18 cellular contexts compared by ENCODE assay signal in the genomic region with DNA sequence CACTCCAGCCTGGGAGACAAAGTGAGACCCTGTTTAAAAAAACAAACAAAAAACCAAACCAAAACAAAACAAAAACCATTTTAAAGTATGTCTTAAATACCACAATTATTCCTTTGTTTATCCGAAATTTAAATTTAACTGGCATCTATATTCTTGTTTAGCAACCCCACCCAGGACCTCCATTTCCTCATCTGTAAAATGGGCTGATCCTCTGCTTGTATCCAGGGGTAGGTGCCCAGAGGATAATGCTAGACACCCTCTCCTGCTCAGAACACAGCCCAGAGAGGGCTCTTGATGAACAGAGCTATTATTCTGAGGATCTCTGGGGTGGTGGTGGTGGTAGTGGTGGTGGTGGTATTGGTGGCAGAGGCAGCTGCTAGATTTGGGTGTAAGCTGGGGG. TPM values are rescaled to one million over a fixed set of nuclear protein-coding genes. Genes with fewer than 3 reads are reported as not detected.
DNase-seq lines count a peak whose midpoint lies in the region; ATAC-seq, FAIRE-seq and TF ChIP-seq lines count a peak whose summit lies in the region.
"Had no signal": no experiment of that assay in that cellular context is flagged by ENCODE, and none has a peak within 500 bp of the region (broad histone marks: within the 10 kb centered on the region; RNA-seq: fewer than 3 reads in every experiment).

No MANE protein-coding gene starts in this region.

- DNase-seq in activated naive CD8-positive, alpha-beta T cell treated with anti-CD3 and anti-CD28 coated beads for 36 hours, result no peak
- no peak for DNase-seq in Panc1 (ENCODE audit: low read depth, low spot score)
- no peak for DNase-seq in K562 (ENCODE audit: extremely low read depth in 1 of 4, low spot score in 3 of 4)
- peak; percentile 4 to 17 for DNase-seq in aorta
- DNase-seq in NCI-H226, result no peak
- DNase-seq: BE2C, H7, Karpas-422, NCI-H1105 treated with DMSO at 0.1 percent for 48 hours, NCI-H187 treated with DMSO at 0.1 percent for 48 hours, NCI-H2171, NCI-H774, Right ventricle myocardium superior had no signal

- POLR2A ChIA-PET in Panc1 (lab: Charles Lee) (no interaction called here), K562 (lab: Yijun Ruan, JAX) (interaction anchor here (0.6 to 1.3 kb wide), 3 partner anchors 8 to 32 kb away, joined by 3 to 4 read pairs (median 4); no protein-coding TSS in a partner anchor)

- peaks cover 6% of the 10 kb centered on the region; the same call in 1 of the 2 replicates for H4K20me1 ChIP-seq in K562 (replicated peaks; ENCODE audit: control insufficient read depth, insufficient read depth, low read length)

- no peaks in the 10 kb centered on the region for H3K9me3 ChIP-seq in Panc1 (ENCODE audit: control insufficient read depth, insufficient read depth, low read depth, low read length)
- no peaks in the 10 kb centered on the region for H3K9me3 ChIP-seq in K562 (replicated peaks; ENCODE audit: control insufficient read depth, insufficient read depth, low read depth, low read length)
- no peaks in the 10 kb centered on the region for H3K9me3 ChIP-seq in aorta (ENCODE audit: control insufficient read depth, low read length)
- H3K9me3 ChIP-seq: BE2C, Peyer's patch had no signal

- TF ChIP-seq RAD21 in K562 (CRISPR knock-in tag; conservative IDR thresholded peaks at IDR 0.05 in 1 of 2, IDR thresholded peaks at IDR 0.05 in 1 of 2), result no peak

- H3K4me1 Mint-ChIP-seq in activated naive CD8-positive, alpha-beta T cell (ENCODE audit: low read depth), result peaks cover 39% of the 10 kb centered on the region
- peaks cover 43% of the 10 kb centered on the region for H3K4me1 Mint-ChIP-seq in activated naive CD8-positive, alpha-beta T cell treated with anti-CD3 and anti-CD28 coated beads for 36 hours

- H3K4me1 ChIP-seq in Panc1 (ENCODE audit: control insufficient read depth, insufficient read depth, low read length) (no peaks in the 10 kb centered on the region), K562 (replicated peaks in 1 of 2; ENCODE audit: control insufficient read depth in 2 of 2, insufficient read depth in 2 of 2, low read length in 2 of 2) (peaks cover 0 to 8% of the 10 kb centered on the region in 2 experiments; a peak in 2 of 5 replicates), aorta (ENCODE audit: control insufficient read depth in 1 of 2, insufficient read depth in 2 of 2, low read length in 2 of 2) (no peaks in the 10 kb centered on the region)
- H3K4me1 ChIP-seq: BE2C had no signal

- in situ Hi-C loops in Panc1 (cut with HindIII; ENCODE audit: low pct_unique_long_range_greater_than_20kb, low sequenced_read_pairs) (no loop called here), K562 (cut with MboI) (no loop called here)

- no peak overlapping the region for H3K4me2 ChIP-seq in K562 (ENCODE audit: insufficient read depth, low read length)

- 0% methylated on average over 1 of the region's 1 CpG for whole genome bisulfite sequencing in K562 (ENCODE audit: insufficient coverage, low coverage, missing lambda C conversion rate)
- 89 to 93% methylated on average over 1 of the region's 1 CpG for WGBS in aorta, 2 donors

- H3K9me1 ChIP-seq in K562 (ENCODE audit: control insufficient read depth, insufficient read depth, low read length), result no peaks in the 10 kb centered on the region

- no peaks in the 10 kb centered on the region for H3K27me3 Mint-ChIP-seq in activated naive CD8-positive, alpha-beta T cell
- no peaks in the 10 kb centered on the region for H3K27me3 Mint-ChIP-seq in activated naive CD8-positive, alpha-beta T cell treated with anti-CD3 and anti-CD28 coated beads for 36 hours

- H2AFZ ChIP-seq in K562 (ENCODE audit: low read depth, low read length), result no peak overlapping the region

- no peak overlapping the region for H3K4me3 ChIP-seq in Panc1 (ENCODE audit: low read depth in 2 of 2, low read length in 2 of 2)
- H3K4me3 ChIP-seq in K562, result no peak overlapping the region
- no peak overlapping the region for H3K4me3 ChIP-seq in aorta (ENCODE audit: low read length in 2 of 2)
- H3K4me3 ChIP-seq: Peyer's patch had no signal

- ATAC-seq in Panc1, result no peak
- ATAC-seq in K562, result no peak
- no peak for ATAC-seq in aorta (ENCODE audit: low FRiP score)
- no peak for ATAC-seq in GM18520 (IDR thresholded peaks at IDR 0.05; ENCODE audit: unreplicated experiment)

- H3K27ac Mint-ChIP-seq in activated naive CD8-positive, alpha-beta T cell, result peak overlapping the region; percentile 34
- no peak overlapping the region for H3K27ac Mint-ChIP-seq in activated naive CD8-positive, alpha-beta T cell treated with anti-CD3 and anti-CD28 coated beads for 36 hours

- BruUV-seq in Panc1 (replicated peaks; lab: Mats Ljungman, UMichigan), result no TSS peak
- no TSS peak for BruUV-seq in K562 (replicated peaks; lab: Mats Ljungman, UMichigan)

- H3K9ac ChIP-seq in K562 (ENCODE audit: insufficient read depth in 1 of 2, low read depth in 2 of 2, low read length in 2 of 2), result no peak overlapping the region; a peak in 1 of 4 replicates

- H3K36me3 Mint-ChIP-seq in activated naive CD8-positive, alpha-beta T cell, result no peaks in the 10 kb centered on the region
- no peaks in the 10 kb centered on the region for H3K36me3 Mint-ChIP-seq in activated naive CD8-positive, alpha-beta T cell treated with anti-CD3 and anti-CD28 coated beads for 36 hours

- no peaks in the 10 kb centered on the region for H3K79me2 ChIP-seq in K562 (ENCODE audit: control insufficient read depth, insufficient read depth, low read length)

- H3K4me3 Mint-ChIP-seq in activated naive CD8-positive, alpha-beta T cell, result no peak overlapping the region
- H3K4me3 Mint-ChIP-seq in activated naive CD8-positive, alpha-beta T cell treated with anti-CD3 and anti-CD28 coated beads for 36 hours, result no peak overlapping the region

- H3K27me3 ChIP-seq in Panc1 (ENCODE audit: control insufficient read depth, insufficient read depth, low read length) (no peaks in the 10 kb centered on the region), K562 (ENCODE audit: control insufficient read depth in 2 of 2, insufficient read depth in 2 of 2, low read length in 2 of 2) (peaks cover 0 to 12% of the 10 kb centered on the region in 2 experiments; a peak in 4 of 5 replicates), aorta (ENCODE audit: control insufficient read depth in 1 of 2, insufficient read depth in 2 of 2, low read length in 1 of 2) (no peaks in the 10 kb centered on the region)
- H3K27me3 ChIP-seq: BE2C, Peyer's patch had no signal

- no peaks in the 10 kb centered on the region for H3K9me3 Mint-ChIP-seq in activated naive CD8-positive, alpha-beta T cell (ENCODE audit: low read depth)
- H3K9me3 Mint-ChIP-seq in activated naive CD8-positive, alpha-beta T cell treated with anti-CD3 and anti-CD28 coated beads for 36 hours, result no peaks in the 10 kb centered on the region

- no peak for TF ChIP-seq POLR2A in K562 (conservative IDR thresholded peaks at IDR 0.05)

- CTCF ChIA-PET in Panc1 (lab: Charles Lee) (no interaction called here), K562 (lab: Yijun Ruan, JAX; ENCODE audit: low intra/inter-chr PET ratio) (no interaction called here)

- no peak for TF ChIP-seq EP300 in K562 (IDR thresholded peaks at IDR 0.05; ENCODE audit: low read length)

- H3K36me3 ChIP-seq in Panc1 (ENCODE audit: control insufficient read depth, insufficient read depth, low read length) (no peaks in the 10 kb centered on the region), K562 (ENCODE audit: control insufficient read depth, insufficient read depth, low read length) (no peaks in the 10 kb centered on the region), aorta (ENCODE audit: control insufficient read depth in 1 of 2, insufficient read depth in 2 of 2, low read length in 1 of 2) (no peaks in the 10 kb centered on the region)
- H3K36me3 ChIP-seq: BE2C, Peyer's patch had no signal

- intact Hi-C loops in Panc1 (cut with micrococcal nuclease; ENCODE audit: unreplicated experiment) (no loop called here), K562 (cut with micrococcal nuclease) (no loop called here), aorta (cut with DNase I) (no loop called here)

- no peak for TF ChIP-seq CTCF in Panc1 (IDR thresholded peaks at IDR 0.05)
- no peak for TF ChIP-seq CTCF in K562 (IDR thresholded peaks at IDR 0.05 in 2 of 3, conservative IDR thresholded peaks at IDR 0.05 in 1 of 3; ENCODE audit: insufficient read depth in 2 of 3, low read depth in 1 of 3, low read length in 3 of 3)

- no peak for FAIRE-seq in K562 (lab: Jason Lieb, UNC)

- H3K27ac ChIP-seq in Panc1 (ENCODE audit: low read length), result peak overlapping the region; percentile 17; the same call in 1 of the 2 replicates
- no peak overlapping the region for H3K27ac ChIP-seq in K562 (ENCODE audit: extremely low read depth, low read depth, low read length)
- H3K27ac ChIP-seq in aorta (ENCODE audit: low read depth in 1 of 2, low read length in 2 of 2), result no peak overlapping the region

RNA-seq across cellular contexts. Expression of gene SH2D7, which starts 9.8 kb away (rescaled TPM):
- not detected for total RNA-seq in activated naive CD8-positive, alpha-beta T cell treated with anti-CD3 and anti-CD28 coated beads for 36 hours
- total RNA-seq in Panc1 (2021; ENCODE audit: unreplicated experiment) (not detected), K562 (2014; rRNA removed) (not detected in 2 replicates), K562 (2014; rRNA removed; fragmentation: Illumina TruSeq; extraction: Trizol) (not detected in 2 replicates), K562 (2015; rRNA removed; fragmentation: Illumina TruSeq; extraction: Trizol) (not detected in 2 replicates), K562 (2021) (not detected in 2 replicates), aorta (not detected)
- polyA plus RNA-seq in Panc1 (2012; ENCODE audit: insufficient read length), result 0.38 TPM
- total RNA-seq in K562 (2011; cell fraction: chromatin; rRNA removed; ENCODE audit: low replicate concordance), result not detected in 2 replicates
- total RNA-seq in K562 (2011; cell fraction: nucleolus; rRNA removed), result not detected in 2 replicates
- total RNA-seq in K562 (2011; cell fraction: nucleoplasm; rRNA removed), result not detected in 2 replicates
- polyA plus RNA-seq in K562 (2011; rRNA removed) (not detected in 2 replicates), K562 (2014; fragmentation: Illumina TruSeq; extraction: Trizol) (not detected in 2 replicates), K562 (2014; fragmentation: Nextera tagmentation; extraction: Ambion mirVana) (not detected), K562 (2014; rRNA removed) (not detected in 2 replicates), aorta (1 to 10 TPM in 1 of 2 donors, not detected in 1; 1.0 TPM)
- not detected in 2 replicates for polyA plus RNA-seq in K562 (2011; cell fraction: cytosol; rRNA removed)
- not detected in 2 replicates for polyA plus RNA-seq in K562 (2011; cell fraction: nucleus; rRNA removed)
- 0.10 and 0.19 TPM in 2 replicates for polyA plus RNA-seq in K562 (2012)
- not detected in 2 replicates for polyA minus RNA-seq in K562 (2011; rRNA and poly(A)+ RNA removed)
- not detected in 2 replicates for polyA minus RNA-seq in K562 (2011; cell fraction: cytosol; rRNA and poly(A)+ RNA removed)
- polyA minus RNA-seq in K562 (2011; cell fraction: nucleus; rRNA and poly(A)+ RNA removed), result not detected in 2 replicates
- total RNA-seq: H7, NCI-H460, Right ventricle myocardium superior had no signal
- polyA plus RNA-seq: AG04450 had no signal

RNA-seq across cellular contexts. Expression of gene TBC1D2B, which starts 24.7 kb away (rescaled TPM):
- 10 to 100 TPM; 39.4 to 44.1 TPM for total RNA-seq in activated naive CD8-positive, alpha-beta T cell treated with anti-CD3 and anti-CD28 coated beads for 36 hours
- total RNA-seq in Panc1 (2021; ENCODE audit: unreplicated experiment) (59.3 TPM), K562 (2014; rRNA removed) (5.1 and 6.2 TPM in 2 replicates), K562 (2014; rRNA removed; fragmentation: Illumina TruSeq; extraction: Trizol) (8.9 and 9.3 TPM in 2 replicates), K562 (2015; rRNA removed; fragmentation: Illumina TruSeq; extraction: Trizol) (7.8 and 8.9 TPM in 2 replicates), K562 (2021) (10.1 and 10.7 TPM in 2 replicates), aorta (100 to 1,000 TPM in 1 of 2 donors, 10 to 100 TPM in 1; 49.0 to 109 TPM)
- polyA plus RNA-seq in Panc1 (2012; ENCODE audit: insufficient read length), result 45.7 TPM
- total RNA-seq in K562 (2011; cell fraction: chromatin; rRNA removed; ENCODE audit: low replicate concordance), result 51.5 and 55.8 TPM in 2 replicates
- 24.0 and 27.9 TPM in 2 replicates for total RNA-seq in K562 (2011; cell fraction: nucleolus; rRNA removed)
- 23.0 and 24.5 TPM in 2 replicates for total RNA-seq in K562 (2011; cell fraction: nucleoplasm; rRNA removed)
- polyA plus RNA-seq in K562 (2011; rRNA removed) (13.7 and 16.3 TPM in 2 replicates), K562 (2014; fragmentation: Illumina TruSeq; extraction: Trizol) (7.7 and 9.2 TPM in 2 replicates), K562 (2014; fragmentation: Nextera tagmentation; extraction: Ambion mirVana) (under 1 TPM; 0.15 to 0.48 TPM), K562 (2014; rRNA removed) (6.5 and 6.9 TPM in 2 replicates), aorta (10 to 100 TPM in 1 of 2 donors, 1 to 10 TPM in 1; 9.8 to 57.5 TPM)
- polyA plus RNA-seq in K562 (2011; cell fraction: cytosol; rRNA removed), result 9.0 and 12.5 TPM in 2 replicates
- polyA plus RNA-seq in K562 (2011; cell fraction: nucleus; rRNA removed), result 28.9 and 35.0 TPM in 2 replicates
- polyA plus RNA-seq in K562 (2012), result 5.8 and 15.9 TPM in 2 replicates
- polyA minus RNA-seq in K562 (2011; rRNA and poly(A)+ RNA removed), result 10.0 and 13.7 TPM in 2 replicates
- 5.5 and 8.6 TPM in 2 replicates for polyA minus RNA-seq in K562 (2011; cell fraction: cytosol; rRNA and poly(A)+ RNA removed)
- polyA minus RNA-seq in K562 (2011; cell fraction: nucleus; rRNA and poly(A)+ RNA removed), result 7.5 and 11.8 TPM in 2 replicates

RNA-seq across cellular contexts. Expression of gene CIB2, which starts 29.0 kb away (rescaled TPM):
- total RNA-seq in activated naive CD8-positive, alpha-beta T cell treated with anti-CD3 and anti-CD28 coated beads for 36 hours, result 1 to 10 TPM; 1.8 to 1.9 TPM
- 37.3 TPM for total RNA-seq in Panc1 (2021; ENCODE audit: unreplicated experiment)
- polyA plus RNA-seq in Panc1 (2012; ENCODE audit: insufficient read length), result 97.9 TPM
- 3.8 and 11.9 TPM in 2 replicates for total RNA-seq in K562 (2011; cell fraction: chromatin; rRNA removed; ENCODE audit: low replicate concordance)
- total RNA-seq in K562 (2011; cell fraction: nucleolus; rRNA removed), result 7.2 and 9.5 TPM in 2 replicates
- 8.9 and 12.3 TPM in 2 replicates for total RNA-seq in K562 (2011; cell fraction: nucleoplasm; rRNA removed)
- 22.4 and 33.3 TPM in 2 replicates for total RNA-seq in K562 (2014; rRNA removed)
- 12.5 and 15.9 TPM in 2 replicates for total RNA-seq in K562 (2014; rRNA removed; fragmentation: Illumina TruSeq; extraction: Trizol)
- total RNA-seq in K562 (2015; rRNA removed; fragmentation: Illumina TruSeq; extraction: Trizol), result 18.5 and 19.6 TPM in 2 replicates
- total RNA-seq in K562 (2021), result 18.3 and 22.9 TPM in 2 replicates
- polyA plus RNA-seq in K562 (2011; rRNA removed), result 37.4 and 38.2 TPM in 2 replicates
- 28.4 and 32.0 TPM in 2 replicates for polyA plus RNA-seq in K562 (2011; cell fraction: cytosol; rRNA removed)
- polyA plus RNA-seq in K562 (2011; cell fraction: nucleus; rRNA removed), result 12.9 and 15.3 TPM in 2 replicates
- 19.3 and 45.7 TPM in 2 replicates for polyA plus RNA-seq in K562 (2012)
- polyA plus RNA-seq in K562 (2014; fragmentation: Illumina TruSeq; extraction: Trizol), result 27.3 and 32.7 TPM in 2 replicates
- polyA plus RNA-seq in K562 (2014; fragmentation: Nextera tagmentation; extraction: Ambion mirVana), result 1 to 10 TPM; 1.5 to 2.0 TPM
- 19.4 and 26.5 TPM in 2 replicates for polyA plus RNA-seq in K562 (2014; rRNA removed)
- polyA minus RNA-seq in K562 (2011; rRNA and poly(A)+ RNA removed), result 42.4 and 47.1 TPM in 2 replicates
- 15.1 and 20.0 TPM in 2 replicates for polyA minus RNA-seq in K562 (2011; cell fraction: cytosol; rRNA and poly(A)+ RNA removed)
- 3.0 and 4.3 TPM in 2 replicates for polyA minus RNA-seq in K562 (2011; cell fraction: nucleus; rRNA and poly(A)+ RNA removed)
- 1 to 10 TPM; 6.3 to 6.9 TPM for total RNA-seq in aorta
- 1 to 10 TPM; 8.4 to 9.1 TPM for polyA plus RNA-seq in aorta

RNA-seq across cellular contexts. Expression of gene IDH3A, which starts 47.0 kb away (rescaled TPM):
- total RNA-seq in activated naive CD8-positive, alpha-beta T cell treated with anti-CD3 and anti-CD28 coated beads for 36 hours, result 100 to 1,000 TPM; 149 to 150 TPM
- total RNA-seq in Panc1 (2021; ENCODE audit: unreplicated experiment) (116 TPM), K562 (2014; rRNA removed) (37.4 and 56.3 TPM in 2 replicates), K562 (2014; rRNA removed; fragmentation: Illumina TruSeq; extraction: Trizol) (94.5 and 101 TPM in 2 replicates), K562 (2015; rRNA removed; fragmentation: Illumina TruSeq; extraction: Trizol) (77.4 and 87.2 TPM in 2 replicates), K562 (2021) (130 and 131 TPM in 2 replicates), aorta (10 to 100 TPM; 60.7 to 68.3 TPM)
- 86.0 TPM for polyA plus RNA-seq in Panc1 (2012; ENCODE audit: insufficient read length)
- total RNA-seq in K562 (2011; cell fraction: chromatin; rRNA removed; ENCODE audit: low replicate concordance), result 51.1 and 92.3 TPM in 2 replicates
- 31.0 and 36.2 TPM in 2 replicates for total RNA-seq in K562 (2011; cell fraction: nucleolus; rRNA removed)
- total RNA-seq in K562 (2011; cell fraction: nucleoplasm; rRNA removed), result 56.6 and 86.7 TPM in 2 replicates
- polyA plus RNA-seq in K562 (2011; rRNA removed) (88.5 and 115 TPM in 2 replicates), K562 (2014; fragmentation: Illumina TruSeq; extraction: Trizol) (107 and 116 TPM in 2 replicates), K562 (2014; fragmentation: Nextera tagmentation; extraction: Ambion mirVana) (100 to 1,000 TPM; 190 to 249 TPM), K562 (2014; rRNA removed) (70.0 and 86.7 TPM in 2 replicates), aorta (10 to 100 TPM; 36.7 to 99.3 TPM)
- 27.8 and 86.0 TPM in 2 replicates for polyA plus RNA-seq in K562 (2011; cell fraction: cytosol; rRNA removed)
- polyA plus RNA-seq in K562 (2011; cell fraction: nucleus; rRNA removed), result 44.5 and 59.2 TPM in 2 replicates
- 66.8 and 116 TPM in 2 replicates for polyA plus RNA-seq in K562 (2012)
- polyA minus RNA-seq in K562 (2011; rRNA and poly(A)+ RNA removed), result 169 and 205 TPM in 2 replicates
- 64.1 and 74.0 TPM in 2 replicates for polyA minus RNA-seq in K562 (2011; cell fraction: cytosol; rRNA and poly(A)+ RNA removed)
- 15.1 and 38.0 TPM in 2 replicates for polyA minus RNA-seq in K562 (2011; cell fraction: nucleus; rRNA and poly(A)+ RNA removed)

Comparison
In these comparisons a context has a peak if more than half of its experiments do, and no peak if none do; other contexts are left out.
1. DNase-seq: peak in aorta (2 of 2); none in activated naive CD8-positive, alpha-beta T cell treated with anti-CD3 and anti-CD28 coated beads for 36 hours (single experiment), Panc1 (single experiment), K562 (0 of 4) and NCI-H226 (single experiment).